Comparison of ENCODE assay signal across 20 cellular contexts in genomic region chr6:25447570-25447929, GRCh38.
A peak's percentile ranks its signal among the peaks of the same experiment; 100 is the strongest.
DNase-seq lines count a peak whose midpoint lies in the region; ATAC-seq, FAIRE-seq and TF ChIP-seq lines count a peak whose summit lies in the region.
"Had no signal": no experiment of that assay in that cellular context is flagged by ENCODE, and none has a peak within 500 bp of the region (broad histone marks: within the 10 kb centered on the region; RNA-seq: fewer than 3 reads in every experiment).

No MANE protein-coding gene starts in this region.

- H3K9ac ChIP-seq in PC-3 (ENCODE audit: low read length): peak overlapping the region; percentile 36
- H3K9ac ChIP-seq in keratinocyte (ENCODE audit: control insufficient read depth, extremely low read depth, insufficient read depth, low read length): no peak overlapping the region

- H3K36me3 ChIP-seq in PC-3 (ENCODE audit: low read depth, low read length) (peaks cover 7% of the 10 kb centered on the region; the same call in 1 of the 2 replicates), keratinocyte (ENCODE audit: control insufficient read depth in 2 of 2, extremely low read depth in 1 of 2, insufficient read depth in 2 of 2, low read length in 2 of 2) (no peaks in the 10 kb centered on the region)
- H3K36me3 ChIP-seq: sigmoid colon had no signal

- POLR2A ChIA-PET in PC-3 (lab: Charles Lee; ENCODE audit: unreplicated experiment): no interaction called here

- no peaks in the 10 kb centered on the region for H3K9me3 Mint-ChIP-seq in activated naive CD8-positive, alpha-beta T cell (ENCODE audit: low read depth)
- peaks cover 15% of the 10 kb centered on the region for H3K9me3 Mint-ChIP-seq in activated naive CD8-positive, alpha-beta T cell treated with anti-CD3 and anti-CD28 coated beads for 36 hours
- H3K9me3 Mint-ChIP-seq in stimulated activated naive CD8-positive, alpha-beta T cell treated with anti-CD3 and anti-CD28 coated beads, Interleukin-15, amount 100 ng/mL, for 72 hours: peaks cover 5 to 12% of the 10 kb centered on the region in 2 donors

- peak overlapping the region; percentile 9 for H3K27ac Mint-ChIP-seq in activated naive CD8-positive, alpha-beta T cell
- no peak overlapping the region for H3K27ac Mint-ChIP-seq in activated naive CD8-positive, alpha-beta T cell treated with anti-CD3 and anti-CD28 coated beads for 36 hours
- no peak overlapping the region for H3K27ac Mint-ChIP-seq in stimulated activated naive CD8-positive, alpha-beta T cell treated with anti-CD3 and anti-CD28 coated beads, Interleukin-15, amount 100 ng/mL, for 72 hours
- H3K27ac Mint-ChIP-seq: activated CD4-positive, alpha-beta T cell treated with anti-CD3 and anti-CD28 coated beads for 36 hours; nephron; T-helper 1 cell treated with Interleukin-12 subunit alpha and Interleukin-12 subunit beta and Interleukin-4 antibody, amounts not matched to agents 30 μg/mL and 1 μg/mL, for 36 hours had no signal

- CTCF ChIA-PET in PC-3 (lab: Charles Lee): no interaction called here

- 0 out of 2 replicates have a peak overlapping the region, but pooled peaks have one; percentile 22 for H3K4me2 ChIP-seq in PC-3 (ENCODE audit: low read length)
- H3K4me2 ChIP-seq in keratinocyte (ENCODE audit: control insufficient read depth, extremely low read depth, insufficient read depth, low read depth, low read length): no peak overlapping the region

- H3K4me3 ChIP-seq in PC-3 (ENCODE audit: low read length): no peak overlapping the region
- H3K4me3 ChIP-seq in keratinocyte (ENCODE audit: control insufficient read depth in 2 of 3, extremely low read depth in 1 of 3, insufficient read depth in 2 of 3, low read depth in 1 of 3, low read length in 3 of 3): no peak overlapping the region
- H3K4me3 ChIP-seq: Peyer's patch, sigmoid colon had no signal

- H3K79me2 ChIP-seq in PC-3 (ENCODE audit: low read length): no peaks in the 10 kb centered on the region
- no peaks in the 10 kb centered on the region for H3K79me2 ChIP-seq in keratinocyte (ENCODE audit: control insufficient read depth, insufficient read depth, low read length)

- H3K36me3 Mint-ChIP-seq in activated naive CD8-positive, alpha-beta T cell: peaks cover 26% of the 10 kb centered on the region
- peaks cover 36% of the 10 kb centered on the region for H3K36me3 Mint-ChIP-seq in activated naive CD8-positive, alpha-beta T cell treated with anti-CD3 and anti-CD28 coated beads for 36 hours

- peaks cover 44% of the 10 kb centered on the region for H3K4me1 Mint-ChIP-seq in activated naive CD8-positive, alpha-beta T cell (ENCODE audit: low read depth)
- H3K4me1 Mint-ChIP-seq in activated naive CD8-positive, alpha-beta T cell treated with anti-CD3 and anti-CD28 coated beads for 36 hours: peaks cover 34% of the 10 kb centered on the region
- peaks cover 30% of the 10 kb centered on the region for H3K4me1 Mint-ChIP-seq in stimulated activated naive CD8-positive, alpha-beta T cell treated with anti-CD3 and anti-CD28 coated beads, Interleukin-15, amount 100 ng/mL, for 72 hours

- no peak for DNase-seq in activated naive CD8-positive, alpha-beta T cell treated with anti-CD3 and anti-CD28 coated beads for 36 hours
- no peak for DNase-seq in PC-3
- DNase-seq in keratinocyte (ENCODE audit: low read depth, low spot score): no peak
- no peak for DNase-seq in stimulated activated naive CD8-positive, alpha-beta T cell treated with anti-CD3 and anti-CD28 coated beads, Interleukin-15, amount 100 ng/mL, for 72 hours
- DNase-seq: activated CD4-positive, alpha-beta T cell treated with anti-CD3 and anti-CD28 coated beads for 36 hours; erythroblast; Karpas-422; left cardiac atrium; NCI-H187 treated with DMSO at 0.1 percent for 48 hours; Peyer's patch; sigmoid colon; stimulated activated naive CD4-positive, alpha-beta T cell had no signal

- dilution Hi-C loops in keratinocyte (cut with MboI; ENCODE audit: extremely low pct_ligation_motif_present, low sequenced_read_pairs): no loop called here

- H3K27me3 ChIP-seq in PC-3 (ENCODE audit: low read length): no peaks in the 10 kb centered on the region
- H3K27me3 ChIP-seq in keratinocyte (ENCODE audit: control insufficient read depth, extremely low read depth, insufficient read depth, low read length): no peaks in the 10 kb centered on the region
- H3K27me3 ChIP-seq: Peyer's patch, sigmoid colon had no signal

- peak; percentile 53 for FAIRE-seq in keratinocyte (lab: Jason Lieb, UNC)
- FAIRE-seq: colon had no signal

- BruUV-seq in PC-3 (replicated peaks; lab: Mats Ljungman, UMichigan): no TSS peak

- no peaks in the 10 kb centered on the region for H3K27me3 Mint-ChIP-seq in activated naive CD8-positive, alpha-beta T cell
- no peaks in the 10 kb centered on the region for H3K27me3 Mint-ChIP-seq in activated naive CD8-positive, alpha-beta T cell treated with anti-CD3 and anti-CD28 coated beads for 36 hours
- no peaks in the 10 kb centered on the region for H3K27me3 Mint-ChIP-seq in stimulated activated naive CD8-positive, alpha-beta T cell treated with anti-CD3 and anti-CD28 coated beads, Interleukin-15, amount 100 ng/mL, for 72 hours
- H3K27me3 Mint-ChIP-seq: activated CD4-positive, alpha-beta T cell treated with anti-CD3 and anti-CD28 coated beads for 36 hours had no signal

- intact Hi-C loops in PC-3 (cut with micrococcal nuclease): no loop called here

- H3K9me2 ChIP-seq in PC-3 (replicated peaks; ENCODE audit: low read length): no peaks in the 10 kb centered on the region

- no peak for TF ChIP-seq CTCF in PC-3 (conservative IDR thresholded peaks at IDR 0.05; ENCODE audit: low read depth, low read length)
- TF ChIP-seq CTCF in keratinocyte (optimal IDR thresholded peaks at IDR 0.05 in 1 of 3, IDR thresholded peaks at IDR 0.05 in 1 of 3, conservative IDR thresholded peaks at IDR 0.05 in 1 of 3; ENCODE audit: extremely low read depth in 1 of 3, insufficient read depth in 2 of 3, low read length in 3 of 3): no peak

- H3K9me1 ChIP-seq in keratinocyte (ENCODE audit: control insufficient read depth, extremely low read depth, insufficient read depth, low read length): no peaks in the 10 kb centered on the region

- H3F3A ChIP-seq in PC-3 (ENCODE audit: low read length, unreplicated experiment): no peaks in the 10 kb centered on the region

- no peak overlapping the region for H3K4me3 Mint-ChIP-seq in activated naive CD8-positive, alpha-beta T cell
- H3K4me3 Mint-ChIP-seq in activated naive CD8-positive, alpha-beta T cell treated with anti-CD3 and anti-CD28 coated beads for 36 hours: no peak overlapping the region
- H3K4me3 Mint-ChIP-seq in stimulated activated naive CD8-positive, alpha-beta T cell treated with anti-CD3 and anti-CD28 coated beads, Interleukin-15, amount 100 ng/mL, for 72 hours: no peak overlapping the region
- H3K4me3 Mint-ChIP-seq: activated CD4-positive, alpha-beta T cell treated with anti-CD3 and anti-CD28 coated beads for 36 hours; nephron; T-helper 1 cell treated with Interleukin-12 subunit alpha and Interleukin-12 subunit beta and Interleukin-4 antibody, amounts not matched to agents 30 μg/mL and 1 μg/mL, for 36 hours had no signal

- H3K9me3 ChIP-seq in PC-3 (ENCODE audit: low read length) (no peaks in the 10 kb centered on the region), keratinocyte (ENCODE audit: control insufficient read depth, low read depth, low read length) (no peaks in the 10 kb centered on the region)
- H3K9me3 ChIP-seq: Peyer's patch, sigmoid colon had no signal

- H3K27ac ChIP-seq in PC-3 (ENCODE audit: low read length) (peak overlapping the region; percentile 83), keratinocyte (ENCODE audit: control insufficient read depth, insufficient read depth, low read length) (no peak overlapping the region)
- H3K27ac ChIP-seq: HL-60, Peyer's patch, sigmoid colon had no signal

- H4K20me1 ChIP-seq in PC-3 (ENCODE audit: low read length): no peaks in the 10 kb centered on the region
- no peaks in the 10 kb centered on the region for H4K20me1 ChIP-seq in keratinocyte (ENCODE audit: control insufficient read depth, extremely low read depth, insufficient read depth, low read length)

- H2AFZ ChIP-seq in PC-3 (ENCODE audit: low read length) (no peak overlapping the region), keratinocyte (ENCODE audit: control insufficient read depth, low read length) (no peak overlapping the region)

- H3K4me1 ChIP-seq in PC-3 (ENCODE audit: insufficient read depth, low read length) (peaks cover 46% of the 10 kb centered on the region), keratinocyte (ENCODE audit: control insufficient read depth, extremely low read depth, insufficient read depth, low read length) (peaks cover 42% of the 10 kb centered on the region)
- H3K4me1 ChIP-seq: Peyer's patch, sigmoid colon had no signal

- peak; percentile 5 for ATAC-seq in PC-3
- ATAC-seq in stimulated activated naive CD8-positive, alpha-beta T cell treated with anti-CD3 and anti-CD28 coated beads, Interleukin-15, amount 100 ng/mL, for 72 hours: peak; percentile 43
- no peak for ATAC-seq in HG02642 (IDR thresholded peaks at IDR 0.05; ENCODE audit: poor library complexity, unreplicated experiment)
- no peak for ATAC-seq in GM21381 (IDR thresholded peaks at IDR 0.05; ENCODE audit: unreplicated experiment)
- ATAC-seq in GM21447 (IDR thresholded peaks at IDR 0.05; ENCODE audit: unreplicated experiment): no peak
- ATAC-seq: activated CD4-positive, alpha-beta T cell treated with anti-CD3 and anti-CD28 coated beads for 36 hours had no signal

Comparison
In these comparisons a context has a peak if more than half of its experiments do, and no peak if none do; other contexts are left out.
1. ATAC-seq: peak in PC-3 (single experiment) and stimulated activated naive CD8-positive, alpha-beta T cell treated with anti-CD3 and anti-CD28 coated beads, Interleukin-15, amount 100 ng/mL, for 72 hours (single experiment); none in HG02642 (single experiment), GM21381 (single experiment) and GM21447 (single experiment).